Comparison of ENCODE assay signal across 8 cellular contexts in the genomic region with DNA sequence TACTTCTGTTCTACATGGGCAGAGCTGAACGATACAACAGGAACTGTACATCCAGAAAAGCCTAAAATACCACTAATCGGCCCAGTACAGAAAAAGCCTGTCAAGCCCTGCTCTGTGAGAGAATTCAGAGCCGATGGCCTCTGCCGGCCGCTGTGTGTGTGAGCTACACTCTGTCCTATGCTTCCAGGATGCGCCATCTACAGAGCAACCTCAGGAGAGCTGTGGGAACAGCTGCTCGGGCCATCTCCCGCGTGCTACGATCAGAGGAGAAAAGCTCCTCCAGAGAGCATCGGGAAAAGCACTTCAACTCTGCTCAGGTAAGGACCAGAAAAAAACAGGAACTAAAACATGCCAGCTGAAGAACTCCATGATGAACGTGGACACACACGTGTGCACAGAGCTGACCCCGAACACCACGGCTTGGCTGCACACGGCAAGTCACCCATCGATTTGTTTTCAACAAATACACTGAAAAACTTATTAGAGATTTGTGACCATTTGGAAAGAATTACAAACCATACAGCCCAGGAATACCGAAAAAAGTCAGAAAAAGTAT.
DNase-seq lines count a peak whose midpoint lies in the region; ATAC-seq and TF ChIP-seq lines count a peak whose summit lies in the region.

No MANE protein-coding gene starts in this region.

- no peak for TF ChIP-seq POLR2A in transverse colon (IDR thresholded peaks at IDR 0.05)

- H3K9ac ChIP-seq in SU-DHL-6 (ENCODE audit: low read length) = peak overlapping the region; percentile 21; the same call in 1 of the 2 replicates

- WGBS in transverse colon (ENCODE audit: low coverage in 1 of 2), 2 donors = 60 to 68% methylated on average over 4 to 18 of the region's 18 CpGs

- no peak for TF ChIP-seq EP300 in transverse colon (IDR thresholded peaks at IDR 0.05; ENCODE audit: low read depth)

- peaks cover 100% of the 10 kb centered on the region for H3K79me2 ChIP-seq in SU-DHL-6 (ENCODE audit: insufficient read depth, low read length)

- peaks cover 8 to 38% (median 12%) of the 10 kb centered on the region in 4 donors for H3K4me1 ChIP-seq in transverse colon

- H3F3A ChIP-seq in SU-DHL-6 (ENCODE audit: insufficient read depth) = peaks cover 14% of the 10 kb centered on the region

- intact Hi-C loops in Right ventricle myocardium superior (cut with DNase I) = no loop called here
- intact Hi-C loops in cardiac septum (cut with DNase I) = no loop called here
- intact Hi-C loops in transverse colon (cut with DNase I; ENCODE audit: low total_unique reads) = no loop called here

- H3K4me3 ChIP-seq in SU-DHL-6 (ENCODE audit: insufficient read depth, low read length, poor library complexity, severe bottlenecking) = peak overlapping the region; percentile 11
- no peak overlapping the region for H3K4me3 ChIP-seq in transverse colon

- peak overlapping the region; percentile 68 for H3K4me2 ChIP-seq in SU-DHL-6 (ENCODE audit: low read depth, low read length, poor library complexity, severe bottlenecking)

- peaks cover 56% of the 10 kb centered on the region for H4K20me1 ChIP-seq in SU-DHL-6 (ENCODE audit: low read depth, low read length)

- H3K36me3 ChIP-seq in SU-DHL-6 (ENCODE audit: low read length) (no peaks in the 10 kb centered on the region), transverse colon (no peaks in the 10 kb centered on the region)

- peak; percentile 39 for ATAC-seq in Right ventricle myocardium superior (ENCODE audit: poor library complexity)
- no peak for ATAC-seq in HG03095 (IDR thresholded peaks at IDR 0.05; ENCODE audit: unreplicated experiment)

- peak overlapping the region; percentile 20; the same call in 1 of the 2 replicates for H3K27ac ChIP-seq in SU-DHL-6 (ENCODE audit: low read depth, low read length)
- peak overlapping the region in 3 of 4 donors; percentile 17 to 34 (median 22) for H3K27ac ChIP-seq in transverse colon

- H3K27me3 ChIP-seq in SU-DHL-6 (ENCODE audit: low read length) (no peaks in the 10 kb centered on the region), transverse colon (no peaks in the 10 kb centered on the region)

- H3K9me2 ChIP-seq in SU-DHL-6 (replicated peaks; ENCODE audit: insufficient read depth, low read length) = no peaks in the 10 kb centered on the region

- in situ Hi-C loops in transverse colon (cut with MboI; ENCODE audit: low pct_ligation_motif_present in 1 of 4, low pct_unique_long_range_greater_than_20kb in 1 of 4, low sequenced_read_pairs in 3 of 4) = no loop called here

- 0 out of 2 replicates have a peak, but pooled peaks cover 4% of the 10 kb centered on the region for H3K9me3 ChIP-seq in SU-DHL-6 (ENCODE audit: insufficient read depth, low read length)
- H3K9me3 ChIP-seq in transverse colon = no peaks in the 10 kb centered on the region

- H2AFZ ChIP-seq in SU-DHL-6 (ENCODE audit: low read depth, low read length, severe bottlenecking) = no peak overlapping the region

- DNase-seq in Right ventricle myocardium superior = no peak
- no peak for DNase-seq in cardiac septum (ENCODE audit: low spot score)
- DNase-seq in inferior parietal cortex (ENCODE audit: extremely low spot score) = peak; percentile 59
- no peak for DNase-seq in transverse colon
- DNase-seq in stimulated activated CD4-positive, alpha-beta T cell treated with anti-CD3 and anti-CD28 coated beads, Interleukin-15, amount 100 ng/mL, for 24 hours = no peak
- no peak for DNase-seq in activated naive CD4-positive, alpha-beta T cell (lab: John Stamatoyannopoulos, UW)

- TF ChIP-seq CTCF in SU-DHL-6 (IDR thresholded peaks at IDR 0.05; ENCODE audit: insufficient read depth, low read length, poor library complexity, severe bottlenecking) = no peak
- TF ChIP-seq CTCF in transverse colon (IDR thresholded peaks at IDR 0.05) = no peak
